ENCODE assay signal across 1 cellular context in genomic region chr3:72322264-72322976, GRCh38.
TF ChIP-seq lines count a peak whose summit lies in the region.

No MANE protein-coding gene starts in this region.

TF ChIP-seq in K562, 482 proteins besides CTCF, POLR2A, EP300 and RAD21 (continued from another document and continues in another):
- no peak for TF ChIP-seq ZNF282 (CRISPR knock-in tag; IDR thresholded peaks at IDR 0.05)
- TF ChIP-seq HNRNPL (IDR thresholded peaks at IDR 0.05; ENCODE audit: low read depth, low read length), result no peak
- TF ChIP-seq HEY1 (CRISPR knock-in tag; IDR thresholded peaks at IDR 0.05; ENCODE audit: borderline replicate concordance), result no peak
- no peak for TF ChIP-seq ZC3H11A (IDR thresholded peaks at IDR 0.05; ENCODE audit: low read depth, low read length)
- no peak for TF ChIP-seq NFE2L1 (tag; IDR thresholded peaks at IDR 0.05; ENCODE audit: borderline replicate concordance, low read depth)
- peak; percentile 29; the same call in 1 of the 2 replicates for TF ChIP-seq MAFK (IDR thresholded peaks at IDR 0.05; ENCODE audit: low read length)
- no peak for TF ChIP-seq RBM39 (optimal IDR thresholded peaks at IDR 0.05; ENCODE audit: low read depth, low read length)
- TF ChIP-seq ZNF507 (tag; conservative IDR thresholded peaks at IDR 0.05), result no peak
- no peak for TF ChIP-seq FIP1L1 (IDR thresholded peaks at IDR 0.05; ENCODE audit: low read depth, low read length, poor library complexity, severe bottlenecking)
- peak; percentile 86 for TF ChIP-seq ZKSCAN8 (CRISPR knock-in tag; IDR thresholded peaks at IDR 0.05)
- TF ChIP-seq ZBTB40 (IDR thresholded peaks at IDR 0.05), result no peak
- no peak for TF ChIP-seq ZBTB40 (CRISPR knock-in tag; IDR thresholded peaks at IDR 0.05)
- no peak for TF ChIP-seq ZBTB26 (CRISPR knock-in tag; IDR thresholded peaks at IDR 0.05)
- no peak for TF ChIP-seq ZNF263 (CRISPR knock-in tag; IDR thresholded peaks at IDR 0.05; ENCODE audit: borderline replicate concordance)
- peak; percentile 42 for TF ChIP-seq CBFA2T3 (IDR thresholded peaks at IDR 0.05)
- no peak for TF ChIP-seq ZNF780A (CRISPR knock-in tag; IDR thresholded peaks at IDR 0.05)
- TF ChIP-seq TEAD2 (tag; IDR thresholded peaks at IDR 0.05), result peak; percentile 54; the same call in 1 of the 2 replicates
- peak; percentile 98 for TF ChIP-seq MYC (IDR thresholded peaks at IDR 0.05; ENCODE audit: low read depth, low read length)
- TF ChIP-seq MYC (CRISPR knock-in tag; IDR thresholded peaks at IDR 0.05; ENCODE audit: borderline replicate concordance, low read depth), result peak; percentile 92
- peak; percentile 80; the same call in 1 of the 2 replicates for TF ChIP-seq BRD4 (IDR thresholded peaks at IDR 0.05)
- TF ChIP-seq RBFOX2 (IDR thresholded peaks at IDR 0.05; ENCODE audit: low read depth, low read length), result peak; percentile 54; the same call in 1 of the 2 replicates
- no peak for TF ChIP-seq PKNOX1 (IDR thresholded peaks at IDR 0.05)
- no peak for TF ChIP-seq KLF16 (IDR thresholded peaks at IDR 0.05)
- no peak for TF ChIP-seq HIVEP1 (CRISPR knock-in tag; IDR thresholded peaks at IDR 0.05)
- TF ChIP-seq TCF7 (IDR thresholded peaks at IDR 0.05; ENCODE audit: borderline replicate concordance), result no peak
- no peak for TF ChIP-seq PHF21A (IDR thresholded peaks at IDR 0.05; ENCODE audit: borderline replicate concordance, low read depth)
- TF ChIP-seq POLR2B (IDR thresholded peaks at IDR 0.05; ENCODE audit: low read depth, partially characterized antibody), result no peak
- no peak for TF ChIP-seq KDM2B (CRISPR knock-in tag; IDR thresholded peaks at IDR 0.05)
- TF ChIP-seq ZNF124 (CRISPR knock-in tag; IDR thresholded peaks at IDR 0.05), result no peak
- no peak for TF ChIP-seq OTX1 (CRISPR knock-in tag; IDR thresholded peaks at IDR 0.05)
- no peak for TF ChIP-seq ILF3 (IDR thresholded peaks at IDR 0.05; ENCODE audit: borderline replicate concordance)
- no peak for TF ChIP-seq RHOXF2B (CRISPR knock-in tag; conservative IDR thresholded peaks at IDR 0.05)
- TF ChIP-seq ETV6 (IDR thresholded peaks at IDR 0.05; ENCODE audit: borderline replicate concordance in 1 of 2, low read depth in 2 of 2, low read length in 1 of 2), result no peak
- TF ChIP-seq ETV6 (CRISPR knock-in tag; IDR thresholded peaks at IDR 0.05; ENCODE audit: borderline replicate concordance), result no peak
- no peak for TF ChIP-seq ZMIZ1 (IDR thresholded peaks at IDR 0.05; ENCODE audit: low read depth in 2 of 2, low read length in 2 of 2)
- no peak for TF ChIP-seq PRDM10 (IDR thresholded peaks at IDR 0.05; ENCODE audit: partially characterized antibody)
- TF ChIP-seq KDM5B (IDR thresholded peaks at IDR 0.05; ENCODE audit: insufficient replicate concordance, low read depth, low read length), result no peak
- TF ChIP-seq ZNF586 (CRISPR knock-in tag; conservative IDR thresholded peaks at IDR 0.05), result 0 out of 2 replicates have a peak, but pooled peaks have one; percentile 53
- no peak for TF ChIP-seq NR3C1 (CRISPR knock-in tag; IDR thresholded peaks at IDR 0.05)
- peak; percentile 60 for TF ChIP-seq BACH1 (tag; IDR thresholded peaks at IDR 0.05)
- TF ChIP-seq SMARCB1 (IDR thresholded peaks at IDR 0.05; ENCODE audit: insufficient read length, low read depth), result no peak
- no peak for TF ChIP-seq ZNF274 (IDR thresholded peaks at IDR 0.05; ENCODE audit: borderline replicate concordance, low read depth, low read length)
- TF ChIP-seq GABPB1 (CRISPR knock-in tag; IDR thresholded peaks at IDR 0.05), result no peak
- TF ChIP-seq FOXM1 (IDR thresholded peaks at IDR 0.05; ENCODE audit: low read depth), result no peak
- TF ChIP-seq FOXM1 (CRISPR knock-in tag; IDR thresholded peaks at IDR 0.05; ENCODE audit: low read depth), result no peak
